34 cellular contexts compared by ENCODE assay signal in genomic region chr10:110394296-110394695, GRCh38.
"Had no signal": no experiment of that assay in that cellular context is flagged by ENCODE, and none has a peak within 500 bp of the region (broad histone marks: within the 10 kb centered on the region; RNA-seq: fewer than 3 reads in every experiment).

No MANE protein-coding gene starts in this region.

- H3K27me3 Mint-ChIP-seq: activated CD4-positive, alpha-beta memory T cell treated with anti-CD3 and anti-CD28 coated beads, Interleukin-2, amount 10 ng/mL, durations not matched to agents 7 days and 5 days; activated CD4-positive, alpha-beta T cell treated with anti-CD3 and anti-CD28 coated beads for 36 hours; activated CD8-positive, alpha-beta memory T cell treated with anti-CD3 and anti-CD28 coated beads, Interleukin-2, amount 10 ng/mL, durations not matched to agents 7 days and 5 days; activated naive CD4-positive, alpha-beta T cell treated with anti-CD3 and anti-CD28 coated beads, Interleukin-2, amount 50 U/mL, for 24 hours had no signal

- H3K9me3 Mint-ChIP-seq: activated naive CD4-positive, alpha-beta T cell treated with anti-CD3 and anti-CD28 coated beads, Interleukin-2, amount 50 U/mL, for 24 hours; activated naive CD8-positive, alpha-beta T cell treated with anti-CD3 and anti-CD28 coated beads, Interleukin-2, amount 10 ng/mL, durations not matched to agents 7 days and 5 days; activated T-helper 2 cell treated with anti-CD3 and anti-CD28 coated beads, Interferon-gamma antibody, Interleukin-2, Interleukin-4, amounts not matched to agents 10 μg/mL and 5 μg/mL and 100 μg/mL, durations not matched to agents 14 hours and 24 hours and 36 hours; central memory CD8-positive, alpha-beta T cell; T-helper 1 cell treated with Interleukin-12 subunit alpha and Interleukin-12 subunit beta and Interleukin-4 antibody, amounts not matched to agents 30 μg/mL and 1 μg/mL, for 36 hours; T-helper 2 cell treated with Interferon-gamma antibody and Interleukin-4, amounts not matched to agents 5 μg/mL and 100 μg/mL, for 36 hours; WTC11 had no signal

- DNase-seq: activated CD4-positive, alpha-beta memory T cell treated with anti-CD3 and anti-CD28 coated beads, Interleukin-2, amount 10 ng/mL, durations not matched to agents 7 days and 5 days; activated CD4-positive, alpha-beta T cell treated with anti-CD3 and anti-CD28 coated beads for 36 hours; activated CD8-positive, alpha-beta memory T cell treated with anti-CD3 and anti-CD28 coated beads for 24 hours; activated CD8-positive, alpha-beta memory T cell treated with anti-CD3 and anti-CD28 coated beads, Interleukin-2, amount 10 ng/mL, durations not matched to agents 7 days and 5 days; activated CD8-positive, alpha-beta memory T cell treated with anti-CD3 and anti-CD28 coated beads, Interleukin-2, amount 50 U/mL, for 48 hours; activated gamma-delta T cell; activated naive CD4-positive, alpha-beta T cell treated with Interleukin-2 at 50 U/mL for 16 hours; activated naive CD8-positive, alpha-beta T cell treated with anti-CD3 and anti-CD28 coated beads, Interleukin-2, amount 10 ng/mL, durations not matched to agents 7 days and 5 days; activated T-cell treated with anti-CD3 and anti-CD28 coated beads, Interleukin-2, amount 50 U/mL, for 48 hours; amygdala; Kasumi-1; MG63; MV-4-11; NCI-H1092; NCI-H146; NCI-H187; NCI-H2029 treated with DMSO at 0.1 percent for 48 hours; NCI-H2107; NCI-H2171; NCI-H510A; NCI-H526; NCI-H748 treated with DMSO at 0.1 percent for 48 hours; SHP77 treated with DMSO at 0.1 percent for 48 hours; SK-N-SH had no signal

- H3K4me1 Mint-ChIP-seq: central memory CD8-positive, alpha-beta T cell had no signal

- H3K36me3 ChIP-seq: ascending aorta, cardiac muscle cell, MG63, SJSA1 had no signal

- H3K9me3 ChIP-seq: ascending aorta, MG63, SJSA1, SK-N-SH had no signal

- H3K4me3 ChIP-seq: ascending aorta, cardiac muscle cell, MG63, SJSA1 had no signal

- H3K9ac ChIP-seq: SK-N-SH had no signal

- H3K27ac ChIP-seq: ascending aorta, SJSA1 had no signal

- H3K27ac Mint-ChIP-seq: activated CD4-positive, alpha-beta memory T cell treated with anti-CD3 and anti-CD28 coated beads, Interleukin-2, amount 10 ng/mL, durations not matched to agents 7 days and 5 days; activated CD4-positive, alpha-beta T cell treated with anti-CD3 and anti-CD28 coated beads for 36 hours; activated naive CD8-positive, alpha-beta T cell treated with anti-CD3 and anti-CD28 coated beads, Interleukin-2, amount 10 ng/mL, durations not matched to agents 7 days and 5 days; T-helper 2 cell treated with Interferon-gamma antibody and Interleukin-4, amounts not matched to agents 5 μg/mL and 100 μg/mL, for 36 hours; WTC11 had no signal

- H3K4me3 Mint-ChIP-seq: activated CD4-positive, alpha-beta memory T cell treated with anti-CD3 and anti-CD28 coated beads, Interleukin-2, amount 10 ng/mL, durations not matched to agents 7 days and 5 days; activated CD4-positive, alpha-beta T cell treated with anti-CD3 and anti-CD28 coated beads for 36 hours; activated CD8-positive, alpha-beta memory T cell treated with anti-CD3 and anti-CD28 coated beads, Interleukin-2, amount 10 ng/mL, durations not matched to agents 7 days and 5 days; activated naive CD4-positive, alpha-beta T cell treated with anti-CD3 and anti-CD28 coated beads, Interleukin-2, amount 50 U/mL, for 24 hours; activated naive CD8-positive, alpha-beta T cell treated with anti-CD3 and anti-CD28 coated beads, Interleukin-2, amount 10 ng/mL, durations not matched to agents 7 days and 5 days; central memory CD8-positive, alpha-beta T cell; T-helper 1 cell treated with Interleukin-12 subunit alpha and Interleukin-12 subunit beta and Interleukin-4 antibody, amounts not matched to agents 30 μg/mL and 1 μg/mL, for 36 hours; T-helper 2 cell treated with Interferon-gamma antibody and Interleukin-4, amounts not matched to agents 5 μg/mL and 100 μg/mL, for 36 hours; WTC11 had no signal

- H3K27me3 ChIP-seq: ascending aorta, cardiac muscle cell, MG63, SJSA1 had no signal

- H3K4me2 ChIP-seq: SK-N-SH had no signal

- H3K36me3 Mint-ChIP-seq: activated naive CD4-positive, alpha-beta T cell treated with anti-CD3 and anti-CD28 coated beads, Interleukin-2, amount 50 U/mL, for 24 hours; activated naive CD8-positive, alpha-beta T cell treated with anti-CD3 and anti-CD28 coated beads, Interleukin-2, amount 10 ng/mL, durations not matched to agents 7 days and 5 days; WTC11 had no signal

- ATAC-seq: activated CD4-positive, alpha-beta T cell treated with anti-CD3 and anti-CD28 coated beads for 36 hours; activated CD4-positive, CD25-positive, alpha-beta regulatory T cell treated with anti-CD3 and anti-CD28 coated beads, Interleukin-2, amount 50 U/mL, for 24 hours; activated CD8-positive, alpha-beta memory T cell treated with anti-CD3 and anti-CD28 coated beads, Interleukin-2, amount 10 ng/mL, durations not matched to agents 7 days and 5 days; WTC11 had no signal

- H3K4me1 ChIP-seq: ascending aorta had no signal
